ENCODE assay signal across 13 cellular contexts in the genomic region with DNA sequence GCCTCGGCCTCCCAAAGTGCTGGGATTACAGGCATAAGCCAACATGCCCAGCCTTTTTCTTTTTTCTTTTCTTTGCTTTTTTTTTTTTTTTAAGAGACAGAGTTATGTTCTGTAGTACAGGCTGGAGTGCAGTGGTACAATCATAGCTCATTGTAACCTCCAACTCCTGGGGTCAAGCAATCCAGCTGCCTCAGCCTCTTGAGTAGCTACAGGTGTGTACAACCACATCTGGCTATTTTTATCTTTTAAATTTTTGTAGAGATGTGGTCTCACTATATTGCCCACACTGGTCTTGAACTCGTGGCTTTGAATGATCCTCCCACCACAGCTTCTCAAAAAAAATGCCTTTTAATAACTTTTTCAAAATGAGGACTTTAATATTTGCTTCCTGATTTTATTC. TPM values are rescaled to one million over a fixed set of nuclear protein-coding genes. Genes with fewer than 3 reads are reported as not detected.
DNase-seq lines count a peak whose midpoint lies in the region; ATAC-seq and TF ChIP-seq lines count a peak whose summit lies in the region.
"Had no signal": no experiment of that assay in that cellular context is flagged by ENCODE, and none has a peak within 500 bp of the region (broad histone marks: within the 10 kb centered on the region; RNA-seq: fewer than 3 reads in every experiment).

No MANE protein-coding gene starts in this region.

- no peaks in the 10 kb centered on the region for H3K9me3 ChIP-seq in prostate gland
- H3K9me3 ChIP-seq: ascending aorta, SJSA1, thyroid gland had no signal

- H3K4me3 Mint-ChIP-seq in CD14-positive monocyte: no peak overlapping the region
- no peak overlapping the region for H3K4me3 Mint-ChIP-seq in nephron progenitor cell

- 72% methylated on average over 2 of the region's 2 CpGs for WGBS in prostate gland

- peaks cover 23% of the 10 kb centered on the region for H3K4me1 Mint-ChIP-seq in CD14-positive monocyte
- H3K4me1 Mint-ChIP-seq in nephron progenitor cell: no peaks in the 10 kb centered on the region

- TF ChIP-seq POLR2A in prostate gland (IDR thresholded peaks at IDR 0.05): no peak

- no peak overlapping the region for H3K4me3 ChIP-seq in prostate gland
- H3K4me3 ChIP-seq: ascending aorta, SJSA1, thyroid gland had no signal

- TF ChIP-seq CTCF in CD14-positive monocyte (IDR thresholded peaks at IDR 0.05) (no peak), nephron progenitor cell (IDR thresholded peaks at IDR 0.05) (no peak), prostate gland (IDR thresholded peaks at IDR 0.05) (no peak)

- no peaks in the 10 kb centered on the region for H3K36me3 ChIP-seq in prostate gland
- H3K36me3 ChIP-seq: ascending aorta, SJSA1, thyroid gland had no signal

- intact Hi-C loops in CD14-positive monocyte (cut with micrococcal nuclease): no loop called here
- intact Hi-C loops in prostate gland (cut with DNase I): no loop called here

- peaks cover 0 to 2% of the 10 kb centered on the region in 2 donors for H3K36me3 Mint-ChIP-seq in CD14-positive monocyte
- no peaks in the 10 kb centered on the region for H3K36me3 Mint-ChIP-seq in nephron progenitor cell (ENCODE audit: low read depth)

- DNase-seq in CD14-positive monocyte (ENCODE audit: low spot score): no peak
- no peak for DNase-seq in nephron progenitor cell
- DNase-seq in NCI-H2196 treated with DMSO at 0.1 percent for 48 hours (lab: John Stamatoyannopoulos, UW; ENCODE audit: unreplicated experiment): no peak
- DNase-seq in NCI-H226: no peak
- no peak for DNase-seq in prostate gland (ENCODE audit: low spot score)
- DNase-seq: activated CD4-positive, alpha-beta T cell treated with anti-CD3 and anti-CD28 coated beads, Interleukin-2, amount 50 U/mL, for 4 hours; Kasumi-1; thyroid gland had no signal

- peak; percentile 47 for ATAC-seq in GM19397 (IDR thresholded peaks at IDR 0.05; ENCODE audit: unreplicated experiment)
- peak; percentile 48 for ATAC-seq in HG02642 (IDR thresholded peaks at IDR 0.05; ENCODE audit: poor library complexity, unreplicated experiment)
- peak; percentile 59 for ATAC-seq in HG03280 (IDR thresholded peaks at IDR 0.05; ENCODE audit: unreplicated experiment)

- H3K27ac Mint-ChIP-seq in CD14-positive monocyte (peak overlapping the region; percentile 61 to 91 (median 77)), nephron progenitor cell (no peak overlapping the region)

- H3K4me1 ChIP-seq in prostate gland (replicated peaks): no peaks in the 10 kb centered on the region
- H3K4me1 ChIP-seq: ascending aorta, SJSA1, thyroid gland had no signal

- H3K27me3 Mint-ChIP-seq in CD14-positive monocyte (ENCODE audit: low read depth in 3 of 3) (peaks cover 0 to 4% (median 1%) of the 10 kb centered on the region in 3 donors), nephron progenitor cell (ENCODE audit: low read depth, poor library complexity) (peaks cover 4% of the 10 kb centered on the region)

- H3K27me3 ChIP-seq in prostate gland (replicated peaks; ENCODE audit: insufficient read depth): no peaks in the 10 kb centered on the region
- H3K27me3 ChIP-seq: ascending aorta, SJSA1, thyroid gland had no signal

- H3K9me3 Mint-ChIP-seq in CD14-positive monocyte (no peaks in the 10 kb centered on the region), nephron progenitor cell (no peaks in the 10 kb centered on the region)

- H3K27ac ChIP-seq in prostate gland: no peak overlapping the region
- H3K27ac ChIP-seq: ascending aorta, SJSA1, thyroid gland had no signal

RNA-seq across cellular contexts. Expression of gene TNIP3, which starts 4.3 kb away (rescaled TPM):
- under 1 TPM in 1 of 2 donors, not detected in 1; 0.20 TPM for polyA plus RNA-seq in CD14-positive monocyte
- total RNA-seq in prostate gland: not detected
- total RNA-seq: ascending aorta, thyroid gland had no signal
